In genomic region chr11:48488493-48488892, GRCh38 we compare ENCODE assay signal across 1 cellular context. TPM values are rescaled to one million over a fixed set of nuclear protein-coding genes. Genes with fewer than 3 reads are reported as not detected.
"Had no signal": no experiment of that assay in that cellular context is flagged by ENCODE, and none has a peak within 500 bp of the region (broad histone marks: within the 10 kb centered on the region; RNA-seq: fewer than 3 reads in every experiment).

TSS of gene OR4A47 (plus strand) at chr11:48488793. CDS start at chr11:48488793, 0 bp downstream.

RNA-seq across cellular contexts. Expression of gene OR4A47, which starts in this region (rescaled TPM):
- polyA plus RNA-seq: GM12878 had no signal
